9 cellular contexts compared by ENCODE assay signal in genomic region chr12:5432011-5432400, GRCh38. TPM values are rescaled to one million over a fixed set of nuclear protein-coding genes. Genes with fewer than 3 reads are reported as not detected.
A peak's percentile ranks its signal among the peaks of the same experiment; 100 is the strongest.
DNase-seq lines count a peak whose midpoint lies in the region; ATAC-seq, FAIRE-seq and TF ChIP-seq lines count a peak whose summit lies in the region.
"Had no signal": no experiment of that assay in that cellular context is flagged by ENCODE, and none has a peak within 500 bp of the region (broad histone marks: within the 10 kb centered on the region; RNA-seq: fewer than 3 reads in every experiment).

TSS of gene NTF3 (plus strand) at chr12:5432108. CDS start at chr12:5432325, 217 bp downstream.

- H3K9me2 ChIP-seq in MM.1S (replicated peaks; ENCODE audit: insufficient read depth, low read length), result no peaks in the 10 kb centered on the region

- H2AFZ ChIP-seq in MM.1S (ENCODE audit: low read length) (0 out of 2 replicates have a peak within 1 kb of the TSS, but pooled peaks have one; percentile 56), endothelial cell of umbilical vein (ENCODE audit: low read depth, low read length) (no peak within 1 kb of the TSS)

- H3K27me3 Mint-ChIP-seq in naive B cell, result peaks cover 50 to 55% (median 51%) of the 10 kb centered on the region in 3 donors

- H3K4me1 Mint-ChIP-seq in naive B cell, result peaks cover 15 to 29% (median 27%) of the 10 kb centered on the region in 3 donors

- H3K4me1 ChIP-seq in MM.1S (ENCODE audit: low read length) (no peaks in the 10 kb centered on the region), endothelial cell of umbilical vein (ENCODE audit: control insufficient read depth, extremely low read depth, insufficient read depth, low read length) (peaks cover 7% of the 10 kb centered on the region)

- H3K9me3 ChIP-seq in MM.1S (replicated peaks; ENCODE audit: insufficient read depth, low read length) (no peaks in the 10 kb centered on the region), endothelial cell of umbilical vein (replicated peaks; ENCODE audit: control insufficient read depth, insufficient read depth, low read length) (no peaks in the 10 kb centered on the region)

- peaks cover 0 to 1% (median 0%) of the 10 kb centered on the region in 7 donors for H3K9me3 Mint-ChIP-seq in naive B cell

- DNase-seq in DMS53 (lab: John Stamatoyannopoulos, UW) (peak; percentile 94), MM.1S (no peak), endothelial cell of umbilical vein (ENCODE audit: low read depth, low spot score) (no peak), naive B cell (no peak), T1000 (lab: John Stamatoyannopoulos, UW) (no peak)
- DNase-seq in central memory CD4-positive, alpha-beta T cell, result no peak
- no peak for DNase-seq in activated CD8-positive, alpha-beta memory T cell treated with anti-CD3 and anti-CD28 coated beads for 24 hours

- no peaks in the 10 kb centered on the region for H4K20me1 ChIP-seq in MM.1S (ENCODE audit: insufficient read depth, low read length)
- H4K20me1 ChIP-seq in endothelial cell of umbilical vein (replicated peaks; ENCODE audit: control insufficient read depth, extremely low read depth, insufficient read depth, low read length), result no peaks in the 10 kb centered on the region

- H3K9me1 ChIP-seq in endothelial cell of umbilical vein (replicated peaks; ENCODE audit: control insufficient read depth, extremely low read depth, insufficient read depth, low read length), result no peaks in the 10 kb centered on the region

- H3K36me3 ChIP-seq in MM.1S (replicated peaks; ENCODE audit: insufficient read depth, low read length) (no peaks in the 10 kb centered on the region), endothelial cell of umbilical vein (ENCODE audit: control insufficient read depth in 2 of 2, extremely low read depth in 1 of 2, insufficient read depth in 2 of 2, low read length in 2 of 2) (no peaks in the 10 kb centered on the region)

- ATAC-seq in naive B cell (ENCODE audit: low read depth in 2 of 2), result no peak
- ATAC-seq in HG03159 (IDR thresholded peaks at IDR 0.05; ENCODE audit: unreplicated experiment), result no peak

- peak within 1 kb of the TSS; percentile 53 to 87 (median 79) for H3K4me3 Mint-ChIP-seq in naive B cell

- peak within 1 kb of the TSS in 2 of 6 donors; percentile 12 to 59 for H3K27ac Mint-ChIP-seq in naive B cell

- H3K79me2 ChIP-seq in MM.1S (ENCODE audit: low read length), result no peaks in the 10 kb centered on the region
- H3K79me2 ChIP-seq in endothelial cell of umbilical vein (ENCODE audit: control insufficient read depth, insufficient read depth, low read length), result no peaks in the 10 kb centered on the region

- BruUV-seq in endothelial cell of umbilical vein (replicated peaks; lab: Mats Ljungman, UMichigan), result no TSS peak

- H3K27me3 ChIP-seq in MM.1S (replicated peaks; ENCODE audit: insufficient read depth, low read length), result peaks cover 30% of the 10 kb centered on the region
- H3K27me3 ChIP-seq in endothelial cell of umbilical vein (ENCODE audit: control insufficient read depth in 2 of 2, insufficient read depth in 2 of 2, low read length in 2 of 2), result peaks cover 81 to 97% of the 10 kb centered on the region in 2 experiments

- dilution Hi-C loops in endothelial cell of umbilical vein (cut with MboI; ENCODE audit: extremely low pct_ligation_motif_present, low sequenced_read_pairs), result no loop called here

- no peaks in the 10 kb centered on the region for H3K36me3 Mint-ChIP-seq in naive B cell

- TF ChIP-seq POLR2A in endothelial cell of umbilical vein (IDR thresholded peaks at IDR 0.05; ENCODE audit: low read depth, low read length), result no peak

- POLR2A ChIA-PET in endothelial cell of umbilical vein (lab: Charles Lee), result no interaction called here

- H3K27ac ChIP-seq in MM.1S (ENCODE audit: low read length) (no peak within 1 kb of the TSS), endothelial cell of umbilical vein (ENCODE audit: insufficient read depth, low read depth, low read length) (no peak within 1 kb of the TSS)

- H3K4me3 ChIP-seq in MM.1S (ENCODE audit: low read length), result peak within 1 kb of the TSS; percentile 46
- peak within 1 kb of the TSS in 1 of 3 experiments; percentile 5 for H3K4me3 ChIP-seq in endothelial cell of umbilical vein (replicated peaks in 1 of 3; ENCODE audit: insufficient read depth in 1 of 3, low read depth in 1 of 3, low read length in 3 of 3)

- H3K9ac ChIP-seq in MM.1S (ENCODE audit: low read length), result no peak within 1 kb of the TSS
- no peak within 1 kb of the TSS for H3K9ac ChIP-seq in endothelial cell of umbilical vein (replicated peaks; ENCODE audit: extremely low read depth, insufficient read depth, low read length)

- no peaks in the 10 kb centered on the region for H3F3A ChIP-seq in MM.1S (ENCODE audit: insufficient read depth, low read length)

- TF ChIP-seq CTCF in MM.1S (IDR thresholded peaks at IDR 0.05; ENCODE audit: low read length) (no peak), endothelial cell of umbilical vein (IDR thresholded peaks at IDR 0.05; ENCODE audit: extremely low read depth in 1 of 2, insufficient read depth in 1 of 2, low read depth in 1 of 2, low read length in 2 of 2) (no peak)

- intact Hi-C loops in endothelial cell of umbilical vein (cut with micrococcal nuclease), result no loop called here

- no peak for FAIRE-seq in endothelial cell of umbilical vein (lab: Jason Lieb, UNC)

- H3K4me2 ChIP-seq in MM.1S (ENCODE audit: low read depth, low read length) (peak within 1 kb of the TSS; percentile 81), endothelial cell of umbilical vein (ENCODE audit: insufficient read depth, low read length) (peak within 1 kb of the TSS; percentile 45)

- CTCF ChIA-PET in endothelial cell of umbilical vein (lab: Charles Lee), result interaction anchor here (1.8 to 2.8 kb wide), 2 partner anchors 79 to 217 kb away, joined by 15 to 18 read pairs; no protein-coding TSS in a partner anchor

TF ChIP-seq in endothelial cell of umbilical vein, 7 proteins besides CTCF, POLR2A, EP300 and RAD21:
- TF ChIP-seq EZH2 (IDR thresholded peaks at IDR 0.05; ENCODE audit: borderline replicate concordance, low read depth, low read length, severe bottlenecking) (peak; percentile 53), POLR2AphosphoS5 (IDR thresholded peaks at IDR 0.05; ENCODE audit: insufficient read depth, low read depth, low read length) (no peak)
TF ChIP-seq in endothelial cell of umbilical vein: peak in this region for 1.

RNA-seq across cellular contexts. Expression of gene NTF3, which starts in this region (rescaled TPM):
- not detected in 2 replicates for total RNA-seq in endothelial cell of umbilical vein
- polyA plus RNA-seq in endothelial cell of umbilical vein (not detected in 2 replicates), naive B cell (ENCODE audit: low read depth in 6 of 6) (not detected)
- not detected in 2 replicates for polyA plus RNA-seq in endothelial cell of umbilical vein (2011; cell fraction: cytosol; rRNA removed)
- not detected in 2 replicates for polyA plus RNA-seq in endothelial cell of umbilical vein (2011; cell fraction: nucleus; rRNA removed)
- polyA plus RNA-seq in endothelial cell of umbilical vein (2012), result 0.20 TPM in 1 of 2 replicates, not detected in the other
- not detected in 2 replicates for polyA minus RNA-seq in endothelial cell of umbilical vein
- not detected for polyA minus RNA-seq in endothelial cell of umbilical vein (2011; cell fraction: cytosol; rRNA and poly(A)+ RNA removed)
- polyA minus RNA-seq in endothelial cell of umbilical vein (2011; cell fraction: nucleus; rRNA and poly(A)+ RNA removed), result not detected in 2 replicates
- total RNA-seq: mononuclear cell had no signal
